In genomic region chr12:108630481-108631207, GRCh38 we compare ENCODE assay signal across 1 cellular context.
A peak's percentile ranks its signal among the peaks of the same experiment; 100 is the strongest.
TF ChIP-seq lines count a peak whose summit lies in the region.

No MANE protein-coding gene starts in this region.

TF ChIP-seq in HEK293, 187 proteins besides CTCF, POLR2A, EP300 and RAD21 (continued from another document):
- TF ChIP-seq OVOL3 (tag by site-specific recombination; IDR thresholded peaks at IDR 0.05) (no peak), ZNF768 (tag by site-specific recombination; IDR thresholded peaks at IDR 0.05) (peak; percentile 85; the same call in 1 of the 2 replicates), OSR2 (tag by site-specific recombination; IDR thresholded peaks at IDR 0.05) (peak; percentile 42; the same call in 1 of the 2 replicates), ZBTB26 (tag by site-specific recombination; optimal IDR thresholded peaks at IDR 0.05) (peak; percentile 1), GLIS2 (tag by site-specific recombination; IDR thresholded peaks at IDR 0.05) (peak; percentile 30; the same call in 1 of the 2 replicates), PRDM10 (tag by site-specific recombination; IDR thresholded peaks at IDR 0.05) (peak; percentile 66), FEZF1 (tag by site-specific recombination; IDR thresholded peaks at IDR 0.05) (peak; percentile 72), ZNF600 (tag by site-specific recombination; IDR thresholded peaks at IDR 0.05) (peak; percentile 23; the same call in 1 of the 2 replicates)
